Comparison of ENCODE assay signal across 9 cellular contexts in the genomic region with DNA sequence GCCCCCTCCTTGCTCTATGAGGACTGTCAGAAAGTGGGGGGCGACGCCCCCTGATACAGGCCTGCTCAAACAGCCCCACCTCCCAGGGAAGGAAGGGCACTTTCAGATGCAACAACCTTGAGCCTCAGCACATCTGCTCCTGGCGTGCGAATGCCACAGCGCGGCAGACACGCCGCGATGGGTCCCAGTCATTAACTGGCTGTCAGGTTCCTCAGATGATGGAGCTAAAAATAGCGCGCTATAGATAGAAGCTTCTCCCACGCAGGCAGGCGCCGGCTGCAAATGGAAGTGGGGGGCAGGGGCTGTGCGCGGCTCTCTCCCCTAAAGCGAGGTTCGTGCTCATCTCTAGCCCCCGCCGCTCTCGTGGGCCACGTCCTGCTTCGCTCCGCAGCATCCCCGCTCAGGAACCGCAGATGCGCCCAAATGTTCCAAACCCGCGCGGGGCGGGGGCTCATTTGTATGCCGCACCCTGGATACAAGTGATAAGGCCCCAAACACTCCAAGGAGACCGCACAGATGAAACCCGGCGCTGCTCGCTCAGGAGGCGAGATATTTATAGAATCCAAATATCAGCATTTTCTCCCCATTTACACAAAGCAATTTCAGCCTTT. TPM values are rescaled to one million over a fixed set of nuclear protein-coding genes. Genes with fewer than 3 reads are reported as not detected.
A peak's percentile ranks its signal among the peaks of the same experiment; 100 is the strongest.
DNase-seq lines count a peak whose midpoint lies in the region; ATAC-seq and TF ChIP-seq lines count a peak whose summit lies in the region.
"Had no signal": no experiment of that assay in that cellular context is flagged by ENCODE, and none has a peak within 500 bp of the region (broad histone marks: within the 10 kb centered on the region; RNA-seq: fewer than 3 reads in every experiment).

No MANE protein-coding gene starts in this region.

- WGBS in GM23248 (ENCODE audit: low coverage in 1 of 2, low lambda C conversion rate in 2 of 2, missing lambda C conversion rate in 2 of 2), 2 experiments = 3 to 5% methylated on average over 37 of the region's 37 CpGs

- H4K20me1 ChIP-seq in GM23248 (ENCODE audit: insufficient read depth) = no peaks in the 10 kb centered on the region

- H3K4me1 ChIP-seq in GM23248 (ENCODE audit: insufficient read depth) = peaks cover 5% of the 10 kb centered on the region; the same call in 1 of the 2 replicates
- H3K4me1 ChIP-seq in right atrium auricular region = peaks cover 0 to 40% of the 10 kb centered on the region in 2 donors

- H3F3A ChIP-seq in GM23248 (ENCODE audit: insufficient read depth) = no peaks in the 10 kb centered on the region

- no peaks in the 10 kb centered on the region for H3K79me2 ChIP-seq in GM23248 (ENCODE audit: insufficient read depth)

- H3K27ac ChIP-seq in GM23248 (no peak overlapping the region), right atrium auricular region (peak overlapping the region; percentile 83 to 90)

- H3K36me3 ChIP-seq in GM23248 (ENCODE audit: low read depth) (no peaks in the 10 kb centered on the region), right atrium auricular region (no peaks in the 10 kb centered on the region)

- peaks cover 10% of the 10 kb centered on the region for H3K4me1 Mint-ChIP-seq in T-helper 2 cell treated with Interferon-gamma antibody and Interleukin-4, amounts not matched to agents 5 μg/mL and 100 μg/mL, for 36 hours (ENCODE audit: low read depth)

- H3K4me3 Mint-ChIP-seq in T-helper 2 cell treated with Interferon-gamma antibody and Interleukin-4, amounts not matched to agents 5 μg/mL and 100 μg/mL, for 36 hours = peak overlapping the region; percentile 24

- peak overlapping the region; percentile 29; the same call in 1 of the 2 replicates for H2AFZ ChIP-seq in GM23248

- H3K27me3 ChIP-seq in GM23248 (replicated peaks; ENCODE audit: insufficient read depth) (peaks cover 38% of the 10 kb centered on the region), right atrium auricular region (no peaks in the 10 kb centered on the region)

- DNase-seq in AG08396 (ENCODE audit: low spot score) (peak; percentile 16), GM23248 (peak; percentile 68), right atrium auricular region (ENCODE audit: low spot score) (no peak), NCI-H748 (lab: John Stamatoyannopoulos, UW; ENCODE audit: unreplicated experiment) (no peak), KG1 (lab: John Stamatoyannopoulos, UW) (no peak)
- DNase-seq in T-helper 2 cell treated with Interferon-gamma antibody and Interleukin-4, amounts not matched to agents 5 μg/mL and 100 μg/mL, for 36 hours (ENCODE audit: low spot score) = no peak
- DNase-seq in activated effector memory CD4-positive, alpha-beta T cell treated with anti-CD3 and anti-CD28 coated beads, Interleukin-2, amount 50 U/mL, for 16 hours = no peak

- no peaks in the 10 kb centered on the region for H3K9me2 ChIP-seq in GM23248 (ENCODE audit: insufficient read depth)

- TF ChIP-seq CTCF in right atrium auricular region (IDR thresholded peaks at IDR 0.05) = no peak

- H3K27me3 Mint-ChIP-seq in T-helper 2 cell treated with Interferon-gamma antibody and Interleukin-4, amounts not matched to agents 5 μg/mL and 100 μg/mL, for 36 hours (ENCODE audit: low read depth) = peaks cover 45% of the 10 kb centered on the region

- in situ Hi-C loops in GM23248 (cut with MboI) = no loop called here

- peak overlapping the region; percentile 13; the same call in 1 of the 2 replicates for H3K9ac ChIP-seq in GM23248

- H3K27ac Mint-ChIP-seq in T-helper 2 cell treated with Interferon-gamma antibody and Interleukin-4, amounts not matched to agents 5 μg/mL and 100 μg/mL, for 36 hours = no peak overlapping the region

- no peaks in the 10 kb centered on the region for H3K36me3 Mint-ChIP-seq in T-helper 2 cell treated with Interferon-gamma antibody and Interleukin-4, amounts not matched to agents 5 μg/mL and 100 μg/mL, for 36 hours (ENCODE audit: low read depth)

- no peak for ATAC-seq in GM18520 (IDR thresholded peaks at IDR 0.05; ENCODE audit: unreplicated experiment)

- peak overlapping the region; percentile 80 for H3K4me2 ChIP-seq in GM23248 (ENCODE audit: unreplicated experiment)

- H3K9me3 Mint-ChIP-seq in T-helper 2 cell treated with Interferon-gamma antibody and Interleukin-4, amounts not matched to agents 5 μg/mL and 100 μg/mL, for 36 hours = no peaks in the 10 kb centered on the region

- H3K9me3 ChIP-seq in GM23248 (ENCODE audit: low read depth) = no peaks in the 10 kb centered on the region
- H3K9me3 ChIP-seq in right atrium auricular region = peaks cover 0 to 6% of the 10 kb centered on the region in 2 donors

- peak overlapping the region; percentile 59 for H3K4me3 ChIP-seq in GM23248
- peak overlapping the region; percentile 33 to 43 for H3K4me3 ChIP-seq in right atrium auricular region

RNA-seq across cellular contexts. Expression of gene LGI2, which starts 57.7 kb away (rescaled TPM):
- not detected in 2 replicates for total RNA-seq in GM23248 (2014; rRNA removed; shearing (Covaris generic))
- polyA plus RNA-seq in GM23248 (2016; fragmentation: Nextera tagmentation; extraction: Ambion mirVana) = not detected in 2 replicates
- total RNA-seq in right atrium auricular region = 1 to 10 TPM; 1.1 to 1.9 TPM
- total RNA-seq: NCI-H460 had no signal

Comparison
In these comparisons a context has a peak if more than half of its experiments do, and no peak if none do; other contexts are left out.
1. DNase-seq: peak in AG08396 (single experiment) and GM23248 (single experiment); none in T-helper 2 cell treated with Interferon-gamma antibody and Interleukin-4, amounts not matched to agents 5 μg/mL and 100 μg/mL, for 36 hours (single experiment), right atrium auricular region (single experiment), NCI-H748 (single experiment), KG1 (single experiment) and activated effector memory CD4-positive, alpha-beta T cell treated with anti-CD3 and anti-CD28 coated beads, Interleukin-2, amount 50 U/mL, for 16 hours (single experiment).